In genomic region chr10:71323407-71323806, GRCh38 we compare ENCODE assay signal across 12 cellular contexts. TPM values are rescaled to one million over a fixed set of nuclear protein-coding genes. Genes with fewer than 3 reads are reported as not detected.
DNase-seq lines count a peak whose midpoint lies in the region; ATAC-seq and TF ChIP-seq lines count a peak whose summit lies in the region.
"Had no signal": no experiment of that assay in that cellular context is flagged by ENCODE, and none has a peak within 500 bp of the region (broad histone marks: within the 10 kb centered on the region; RNA-seq: fewer than 3 reads in every experiment).

No MANE protein-coding gene starts in this region.

- peaks cover 18% of the 10 kb centered on the region for H3K36me3 Mint-ChIP-seq in stimulated activated naive CD8-positive, alpha-beta T cell treated with anti-CD3 and anti-CD28 coated beads, Interleukin-15, Interleukin-2, amounts not matched to agents 100 ng/mL and 50 ng/mL, for 24 hours (ENCODE audit: low read depth)
- H3K36me3 Mint-ChIP-seq in dendritic cell treated with granulocyte-macrophage colony-stimulating factor and Interleukin-4, amounts not matched to agents 40 ng/mL and 50 ng/mL, for 4 days (ENCODE audit: low read depth) = peaks cover 72% of the 10 kb centered on the region
- peaks cover 21% of the 10 kb centered on the region for H3K36me3 Mint-ChIP-seq in mesothelial cell of epicardium

- no peak for ATAC-seq in stimulated activated naive CD8-positive, alpha-beta T cell treated with anti-CD3 and anti-CD28 coated beads, Interleukin-15, Interleukin-2, amounts not matched to agents 100 U/mL and 50 U/mL, for 24 hours
- no peak for ATAC-seq in sciatic nerve
- no peak for ATAC-seq in GM18511 (IDR thresholded peaks at IDR 0.05; ENCODE audit: unreplicated experiment)
- ATAC-seq in GM19455 (IDR thresholded peaks at IDR 0.05; ENCODE audit: unreplicated experiment) = no peak
- ATAC-seq: natural killer cell had no signal

- no peaks in the 10 kb centered on the region for H3K27me3 Mint-ChIP-seq in stimulated activated naive CD8-positive, alpha-beta T cell treated with anti-CD3 and anti-CD28 coated beads, Interleukin-15, Interleukin-2, amounts not matched to agents 100 ng/mL and 50 ng/mL, for 24 hours
- H3K27me3 Mint-ChIP-seq in dendritic cell treated with granulocyte-macrophage colony-stimulating factor and Interleukin-4, amounts not matched to agents 40 ng/mL and 50 ng/mL, for 4 days = no peaks in the 10 kb centered on the region
- H3K27me3 Mint-ChIP-seq in mesothelial cell of epicardium (ENCODE audit: low read depth) = no peaks in the 10 kb centered on the region

- H3K9me3 Mint-ChIP-seq in stimulated activated naive CD8-positive, alpha-beta T cell treated with anti-CD3 and anti-CD28 coated beads, Interleukin-15, Interleukin-2, amounts not matched to agents 100 ng/mL and 50 ng/mL, for 24 hours = no peaks in the 10 kb centered on the region
- H3K9me3 Mint-ChIP-seq in dendritic cell treated with granulocyte-macrophage colony-stimulating factor and Interleukin-4, amounts not matched to agents 40 ng/mL and 50 ng/mL, for 4 days = no peaks in the 10 kb centered on the region
- H3K9me3 Mint-ChIP-seq in mesothelial cell of epicardium = no peaks in the 10 kb centered on the region
- H3K9me3 Mint-ChIP-seq: natural killer cell had no signal

- no peak for TF ChIP-seq CTCF in mesothelial cell of epicardium (IDR thresholded peaks at IDR 0.05; ENCODE audit: unreplicated experiment)

- H3K27ac Mint-ChIP-seq in stimulated activated naive CD8-positive, alpha-beta T cell treated with anti-CD3 and anti-CD28 coated beads, Interleukin-15, Interleukin-2, amounts not matched to agents 100 ng/mL and 50 ng/mL, for 24 hours = peak overlapping the region; percentile 59
- H3K27ac Mint-ChIP-seq in dendritic cell treated with granulocyte-macrophage colony-stimulating factor and Interleukin-4, amounts not matched to agents 40 ng/mL and 50 ng/mL, for 4 days = peak overlapping the region; percentile 7
- no peak overlapping the region for H3K27ac Mint-ChIP-seq in mesothelial cell of epicardium
- H3K27ac Mint-ChIP-seq: natural killer cell had no signal

- peaks cover 29% of the 10 kb centered on the region for H3K4me1 Mint-ChIP-seq in stimulated activated naive CD8-positive, alpha-beta T cell treated with anti-CD3 and anti-CD28 coated beads, Interleukin-15, Interleukin-2, amounts not matched to agents 100 ng/mL and 50 ng/mL, for 24 hours (ENCODE audit: low read depth)
- peaks cover 74% of the 10 kb centered on the region for H3K4me1 Mint-ChIP-seq in dendritic cell treated with granulocyte-macrophage colony-stimulating factor and Interleukin-4, amounts not matched to agents 40 ng/mL and 50 ng/mL, for 4 days (ENCODE audit: low read depth)
- H3K4me1 Mint-ChIP-seq in mesothelial cell of epicardium = peaks cover 14% of the 10 kb centered on the region

- no peak overlapping the region for H3K4me3 Mint-ChIP-seq in stimulated activated naive CD8-positive, alpha-beta T cell treated with anti-CD3 and anti-CD28 coated beads, Interleukin-15, Interleukin-2, amounts not matched to agents 100 ng/mL and 50 ng/mL, for 24 hours
- H3K4me3 Mint-ChIP-seq in dendritic cell treated with granulocyte-macrophage colony-stimulating factor and Interleukin-4, amounts not matched to agents 40 ng/mL and 50 ng/mL, for 4 days = no peak overlapping the region
- no peak overlapping the region for H3K4me3 Mint-ChIP-seq in mesothelial cell of epicardium
- H3K4me3 Mint-ChIP-seq: natural killer cell had no signal

- intact Hi-C loops in dendritic cell treated with granulocyte-macrophage colony-stimulating factor and Interleukin-4, amounts not matched to agents 40 ng/mL and 50 ng/mL, for 4 days (cut with micrococcal nuclease) = no loop called here
- intact Hi-C loops in sciatic nerve (cut with DNase I) = no loop called here

- DNase-seq in stimulated activated naive CD8-positive, alpha-beta T cell treated with anti-CD3 and anti-CD28 coated beads, Interleukin-15, Interleukin-2, amounts not matched to agents 100 U/mL and 50 U/mL, for 24 hours = no peak
- DNase-seq in NAMALWA (ENCODE audit: low spot score) (peak; percentile 51), mesothelial cell of epicardium (ENCODE audit: low spot score in 2 of 2, unreplicated experiment in 2 of 2) (no peak), sciatic nerve (ENCODE audit: low spot score) (no peak)
- DNase-seq: activated CD8-positive, alpha-beta memory T cell treated with anti-CD3 and anti-CD28 coated beads, Interleukin-2, amount 50 U/mL, for 48 hours; colonic mucosa; DMS79; natural killer cell had no signal

RNA-seq across cellular contexts. Expression of gene SLC29A3, which starts 4.3 kb away (rescaled TPM):
- 10.8 to 11.4 TPM (median 11.0 TPM) in 3 replicates for total RNA-seq in mesothelial cell of epicardium
- total RNA-seq in sciatic nerve = 8.7 TPM
